ENCODE assay signal across 10 cellular contexts in the genomic region with DNA sequence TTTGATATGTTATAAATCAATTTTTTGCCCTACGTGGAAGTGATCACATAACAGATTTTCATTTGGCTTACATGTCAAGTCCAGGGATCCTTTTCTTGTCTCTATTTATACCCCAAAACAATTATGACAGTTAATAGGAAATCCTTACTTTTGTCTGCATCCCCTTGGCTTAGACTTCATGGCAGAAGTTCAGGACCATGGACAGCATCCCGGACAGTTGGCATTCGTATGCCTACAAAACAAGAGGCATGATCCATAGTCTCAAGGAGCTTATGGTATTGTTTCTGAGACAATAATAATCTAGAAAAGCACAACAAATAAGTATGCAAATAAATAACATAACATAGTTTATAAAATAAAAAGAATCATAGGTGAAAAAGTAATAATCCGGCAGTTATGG.
DNase-seq lines count a peak whose midpoint lies in the region; ATAC-seq and FAIRE-seq lines count a peak whose summit lies in the region.
"Had no signal": no experiment of that assay in that cellular context is flagged by ENCODE, and none has a peak within 500 bp of the region (broad histone marks: within the 10 kb centered on the region; RNA-seq: fewer than 3 reads in every experiment).

No MANE protein-coding gene starts in this region.

- no peak overlapping the region for H3K27ac Mint-ChIP-seq in activated CD8-positive, alpha-beta T cell treated with anti-CD3 and anti-CD28 coated beads, Interleukin-2, amount 10 ng/mL, durations not matched to agents 7 days and 5 days
- H3K27ac Mint-ChIP-seq in activated T-helper 2 cell treated with anti-CD3 and anti-CD28 coated beads, Interferon-gamma antibody, Interleukin-2, Interleukin-4, amounts not matched to agents 10 μg/mL and 5 μg/mL and 100 μg/mL, durations not matched to agents 14 hours and 24 hours and 36 hours = no peak overlapping the region
- H3K27ac Mint-ChIP-seq: naive B cell; T-helper 1 cell treated with Interleukin-12 subunit alpha and Interleukin-12 subunit beta and Interleukin-4 antibody, amounts not matched to agents 30 μg/mL and 1 μg/mL, for 36 hours had no signal

- FAIRE-seq in GM19239 (lab: Jason Lieb, UNC) = no peak

- POLR2A ChIA-PET in activated CD8-positive, alpha-beta T cell treated with anti-CD3 and anti-CD28 coated beads, Interleukin-2, amount 10 ng/mL, durations not matched to agents 7 days and 5 days (lab: Charles Lee) = no interaction called here

- no peaks in the 10 kb centered on the region for H3K4me1 Mint-ChIP-seq in activated CD8-positive, alpha-beta T cell treated with anti-CD3 and anti-CD28 coated beads, Interleukin-2, amount 10 ng/mL, durations not matched to agents 7 days and 5 days (ENCODE audit: low read depth)
- no peaks in the 10 kb centered on the region for H3K4me1 Mint-ChIP-seq in activated T-helper 2 cell treated with anti-CD3 and anti-CD28 coated beads, Interferon-gamma antibody, Interleukin-2, Interleukin-4, amounts not matched to agents 10 μg/mL and 5 μg/mL and 100 μg/mL, durations not matched to agents 14 hours and 24 hours and 36 hours (ENCODE audit: low read depth)
- H3K4me1 Mint-ChIP-seq: naive B cell had no signal

- peaks cover 5% of the 10 kb centered on the region for H3K9me3 Mint-ChIP-seq in activated CD8-positive, alpha-beta T cell treated with anti-CD3 and anti-CD28 coated beads, Interleukin-2, amount 10 ng/mL, durations not matched to agents 7 days and 5 days (ENCODE audit: insufficient read depth)
- H3K9me3 Mint-ChIP-seq in activated T-helper 2 cell treated with anti-CD3 and anti-CD28 coated beads, Interferon-gamma antibody, Interleukin-2, Interleukin-4, amounts not matched to agents 10 μg/mL and 5 μg/mL and 100 μg/mL, durations not matched to agents 14 hours and 24 hours and 36 hours = peaks cover 14% of the 10 kb centered on the region

- CTCF ChIA-PET in activated CD8-positive, alpha-beta T cell treated with anti-CD3 and anti-CD28 coated beads, Interleukin-2, amount 10 ng/mL, durations not matched to agents 7 days and 5 days (lab: Charles Lee) = no interaction called here

- H3K4me3 Mint-ChIP-seq in activated CD8-positive, alpha-beta T cell treated with anti-CD3 and anti-CD28 coated beads, Interleukin-2, amount 10 ng/mL, durations not matched to agents 7 days and 5 days = no peak overlapping the region
- H3K4me3 Mint-ChIP-seq in activated T-helper 2 cell treated with anti-CD3 and anti-CD28 coated beads, Interferon-gamma antibody, Interleukin-2, Interleukin-4, amounts not matched to agents 10 μg/mL and 5 μg/mL and 100 μg/mL, durations not matched to agents 14 hours and 24 hours and 36 hours (ENCODE audit: low read depth) = no peak overlapping the region
- H3K4me3 Mint-ChIP-seq: naive B cell; T-helper 1 cell treated with Interleukin-12 subunit alpha and Interleukin-12 subunit beta and Interleukin-4 antibody, amounts not matched to agents 30 μg/mL and 1 μg/mL, for 36 hours had no signal

- ATAC-seq in activated CD8-positive, alpha-beta T cell treated with anti-CD3 and anti-CD28 coated beads, Interleukin-2, amount 10 ng/mL, durations not matched to agents 7 days and 5 days = no peak

- peak; percentile 48 for DNase-seq in ELR (ENCODE audit: low read depth)
- peak; percentile 9 for DNase-seq in HuH-7 (ENCODE audit: low spot score)
- peak; percentile 39 for DNase-seq in activated CD8-positive, alpha-beta T cell treated with anti-CD3 and anti-CD28 coated beads, Interleukin-2, amount 10 ng/mL, durations not matched to agents 7 days and 5 days
- DNase-seq in kidney tubule cell (ENCODE audit: low spot score) = peak; percentile 15
- DNase-seq in NCI-H524 (lab: John Stamatoyannopoulos, UW) = no peak
- DNase-seq in activated CD4-positive, CD25-positive, alpha-beta regulatory T cell (lab: John Stamatoyannopoulos, UW) = no peak
- no peak for DNase-seq in activated T-helper 2 cell treated with anti-CD3 and anti-CD28 coated beads, Interferon-gamma antibody, Interleukin-2, Interleukin-4, amounts not matched to agents 10 μg/mL and 5 μg/mL and 100 μg/mL, durations not matched to agents 14 hours and 24 hours and 36 hours (ENCODE audit: low spot score)
- no peak for DNase-seq in GM19239 (ENCODE audit: insufficient read length, low spot score)
- DNase-seq: naive B cell had no signal

- H3K36me3 Mint-ChIP-seq in activated CD8-positive, alpha-beta T cell treated with anti-CD3 and anti-CD28 coated beads, Interleukin-2, amount 10 ng/mL, durations not matched to agents 7 days and 5 days (ENCODE audit: low read depth) = no peaks in the 10 kb centered on the region
- no peaks in the 10 kb centered on the region for H3K36me3 Mint-ChIP-seq in activated T-helper 2 cell treated with anti-CD3 and anti-CD28 coated beads, Interferon-gamma antibody, Interleukin-2, Interleukin-4, amounts not matched to agents 10 μg/mL and 5 μg/mL and 100 μg/mL, durations not matched to agents 14 hours and 24 hours and 36 hours (ENCODE audit: low read depth)
- H3K36me3 Mint-ChIP-seq: naive B cell had no signal

- no peaks in the 10 kb centered on the region for H3K27me3 Mint-ChIP-seq in activated CD8-positive, alpha-beta T cell treated with anti-CD3 and anti-CD28 coated beads, Interleukin-2, amount 10 ng/mL, durations not matched to agents 7 days and 5 days (ENCODE audit: low read depth)
- H3K27me3 Mint-ChIP-seq in activated T-helper 2 cell treated with anti-CD3 and anti-CD28 coated beads, Interferon-gamma antibody, Interleukin-2, Interleukin-4, amounts not matched to agents 10 μg/mL and 5 μg/mL and 100 μg/mL, durations not matched to agents 14 hours and 24 hours and 36 hours (ENCODE audit: low read depth) = no peaks in the 10 kb centered on the region
- H3K27me3 Mint-ChIP-seq: naive B cell had no signal

- intact Hi-C loops in activated T-helper 2 cell treated with anti-CD3 and anti-CD28 coated beads, Interferon-gamma antibody, Interleukin-2, Interleukin-4, amounts not matched to agents 10 μg/mL and 5 μg/mL and 100 μg/mL, durations not matched to agents 14 hours and 24 hours and 36 hours (cut with micrococcal nuclease) = no loop called here

Comparison
In these comparisons a context has a peak if more than half of its experiments do, and no peak if none do; other contexts are left out.
1. DNase-seq: peak in ELR (single experiment), HuH-7 (single experiment), activated CD8-positive, alpha-beta T cell treated with anti-CD3 and anti-CD28 coated beads, Interleukin-2, amount 10 ng/mL, durations not matched to agents 7 days and 5 days (single experiment) and kidney tubule cell (single experiment); none in NCI-H524 (0 of 2), activated CD4-positive, CD25-positive, alpha-beta regulatory T cell (0 of 4), activated T-helper 2 cell treated with anti-CD3 and anti-CD28 coated beads, Interferon-gamma antibody, Interleukin-2, Interleukin-4, amounts not matched to agents 10 μg/mL and 5 μg/mL and 100 μg/mL, durations not matched to agents 14 hours and 24 hours and 36 hours (single experiment) and GM19239 (single experiment).